8 cellular contexts compared by ENCODE assay signal in genomic region chr11:6418958-6419611, GRCh38. TPM values are rescaled to one million over a fixed set of nuclear protein-coding genes. Genes with fewer than 3 reads are reported as not detected.
A peak's percentile ranks its signal among the peaks of the same experiment; 100 is the strongest.
DNase-seq lines count a peak whose midpoint lies in the region; ATAC-seq and TF ChIP-seq lines count a peak whose summit lies in the region.

TSS of gene APBB1 (minus strand) at chr11:6419094. CDS start at chr11:6411347, 7,747 bp downstream.

- H3K27ac Mint-ChIP-seq in HFFc6, result no peak within 1 kb of the TSS
- H3K27ac Mint-ChIP-seq in endothelial cell (ENCODE audit: unreplicated experiment), result no peak within 1 kb of the TSS

- TF ChIP-seq CTCF in HFFc6 (IDR thresholded peaks at IDR 0.05) (no peak; the same call in 1 of the 2 replicates), endothelial cell (IDR thresholded peaks at IDR 0.05; ENCODE audit: unreplicated experiment) (no peak)

- H3K4me1 Mint-ChIP-seq in HFFc6 (ENCODE audit: low read depth) (peaks cover 7% of the 10 kb centered on the region), endothelial cell (ENCODE audit: unreplicated experiment) (peaks cover 3% of the 10 kb centered on the region)

- peaks cover 9% of the 10 kb centered on the region; the same call in 1 of the 2 replicates for H3K27me3 Mint-ChIP-seq in HFFc6 (ENCODE audit: insufficient read depth)
- peaks cover 4% of the 10 kb centered on the region for H3K27me3 Mint-ChIP-seq in endothelial cell (ENCODE audit: unreplicated experiment)

- H3K36me3 Mint-ChIP-seq in HFFc6 (ENCODE audit: low read depth) (no peaks in the 10 kb centered on the region), endothelial cell (ENCODE audit: low read depth, unreplicated experiment) (no peaks in the 10 kb centered on the region)

- DNase-seq in ELF-1 (ENCODE audit: low read depth, low spot score) (peak; percentile 57), HFFc6 (peak; percentile 40), NCI-H774 (lab: John Stamatoyannopoulos, UW) (peak; percentile 64), activated T-cell treated with anti-CD3 and anti-CD28 coated beads for 24 hours (ENCODE audit: low read depth) (peak; percentile 65), endothelial cell (ENCODE audit: low spot score) (peak; percentile 58), midbrain (lab: John Stamatoyannopoulos, UW) (peak; percentile 85)
- peak; percentile 48 for DNase-seq in stimulated activated CD8-positive, alpha-beta memory T cell treated with anti-CD3 and anti-CD28 coated beads, Interleukin-15, amount 100 ng/mL, for 24 hours (ENCODE audit: low read depth)

- H3K9me3 Mint-ChIP-seq in HFFc6, result no peaks in the 10 kb centered on the region
- H3K9me3 Mint-ChIP-seq in endothelial cell (ENCODE audit: unreplicated experiment), result no peaks in the 10 kb centered on the region

- H3K4me3 Mint-ChIP-seq in HFFc6 (peak within 1 kb of the TSS; percentile 83), endothelial cell (ENCODE audit: unreplicated experiment) (peak within 1 kb of the TSS; percentile 88)

- ATAC-seq in HG03139 (IDR thresholded peaks at IDR 0.05; ENCODE audit: unreplicated experiment), result no peak

RNA-seq across cellular contexts. Expression of gene APBB1, which starts in this region (rescaled TPM):
- total RNA-seq in HFFc6 (2021; fragmentation: NEBNext Ultra II Directional; extraction: Animal tissue kit (Norgen Biotek cat#: 25700)), result 10 to 100 TPM; 32.3 to 38.7 (median 35.4) TPM
- total RNA-seq in endothelial cell (ENCODE audit: unreplicated experiment), result 43.6 TPM
